Comparison of ENCODE assay signal across 8 cellular contexts in the genomic region with DNA sequence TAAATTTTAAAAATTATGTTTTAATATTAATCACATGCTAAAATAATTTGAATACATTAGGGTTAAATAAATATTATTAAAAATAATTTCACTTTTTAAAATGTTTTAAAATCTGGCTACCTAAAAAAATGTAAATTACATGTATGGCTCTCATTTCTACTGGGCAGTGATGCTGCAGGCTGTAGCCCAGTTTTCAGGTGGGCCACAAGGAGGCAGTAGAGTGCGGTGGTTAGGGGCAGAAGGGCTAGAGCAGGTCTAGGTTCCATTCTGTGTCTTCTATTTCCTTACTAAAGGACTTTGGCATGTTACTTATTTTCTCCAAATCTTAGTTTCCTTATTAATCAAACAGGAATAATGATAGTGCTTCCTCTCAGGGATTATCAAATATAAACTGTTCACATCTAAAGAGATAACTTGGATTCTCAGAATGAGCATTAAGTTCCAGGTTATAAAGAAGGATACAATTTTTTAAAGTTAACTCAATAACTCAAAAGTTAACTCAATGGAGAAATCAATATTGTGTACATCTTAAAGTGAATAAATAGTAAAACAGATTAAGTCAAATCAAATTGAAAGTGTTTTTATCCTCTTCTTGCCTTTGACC. TPM values are rescaled to one million over a fixed set of nuclear protein-coding genes. Genes with fewer than 3 reads are reported as not detected.
DNase-seq lines count a peak whose midpoint lies in the region; ATAC-seq and TF ChIP-seq lines count a peak whose summit lies in the region.

No MANE protein-coding gene starts in this region.

- intact Hi-C loops in dorsolateral prefrontal cortex (cut with DNase I): no loop called here

- peak; percentile 54 to 88 (median 80) for TF ChIP-seq CTCF in dorsolateral prefrontal cortex (IDR thresholded peaks at IDR 0.05 in 54 of 56, conservative IDR thresholded peaks at IDR 0.05 in 2 of 56; ENCODE audit: low read depth in 1 of 56, partially characterized antibody in 56 of 56)

- H3K27ac ChIP-seq in dorsolateral prefrontal cortex: no peak overlapping the region

- DNase-seq in activated gamma-delta T cell treated with Interleukin-2 at 50 U/mL for 16 hours (peak; percentile 52), activated gamma-delta T cell (lab: John Stamatoyannopoulos, UW) (no peak), NCI-H226 (peak; percentile 20), dorsolateral prefrontal cortex (peak in 9 of 10 donors; percentile 15 to 76 (median 43)), medulla oblongata (ENCODE audit: extremely low spot score) (peak; percentile 60)
- peak; percentile 76 for DNase-seq in activated CD4-positive, alpha-beta T cell treated with anti-CD3 and anti-CD28 coated beads for 48 hours
- DNase-seq in stimulated activated CD8-positive, alpha-beta memory T cell treated with anti-CD3 and anti-CD28 coated beads, Interleukin-4, amount 100 ng/mL, for 24 hours (ENCODE audit: low read depth): peak; percentile 39

- H3K4me3 ChIP-seq in dorsolateral prefrontal cortex: no peak overlapping the region

- H3K27me3 ChIP-seq in dorsolateral prefrontal cortex: no peaks in the 10 kb centered on the region

- peak; percentile 93 for ATAC-seq in HG02885 (IDR thresholded peaks at IDR 0.05; ENCODE audit: poor library complexity, unreplicated experiment)

RNA-seq across cellular contexts. Expression of a gene that starts 54.9 kb away (rescaled TPM):
- total RNA-seq in dorsolateral prefrontal cortex: 1 to 10 TPM in 104 of 120 experiments, under 1 TPM in 16; 0.19 to 7.2 (median 1.8) TPM
